In the genomic region with DNA sequence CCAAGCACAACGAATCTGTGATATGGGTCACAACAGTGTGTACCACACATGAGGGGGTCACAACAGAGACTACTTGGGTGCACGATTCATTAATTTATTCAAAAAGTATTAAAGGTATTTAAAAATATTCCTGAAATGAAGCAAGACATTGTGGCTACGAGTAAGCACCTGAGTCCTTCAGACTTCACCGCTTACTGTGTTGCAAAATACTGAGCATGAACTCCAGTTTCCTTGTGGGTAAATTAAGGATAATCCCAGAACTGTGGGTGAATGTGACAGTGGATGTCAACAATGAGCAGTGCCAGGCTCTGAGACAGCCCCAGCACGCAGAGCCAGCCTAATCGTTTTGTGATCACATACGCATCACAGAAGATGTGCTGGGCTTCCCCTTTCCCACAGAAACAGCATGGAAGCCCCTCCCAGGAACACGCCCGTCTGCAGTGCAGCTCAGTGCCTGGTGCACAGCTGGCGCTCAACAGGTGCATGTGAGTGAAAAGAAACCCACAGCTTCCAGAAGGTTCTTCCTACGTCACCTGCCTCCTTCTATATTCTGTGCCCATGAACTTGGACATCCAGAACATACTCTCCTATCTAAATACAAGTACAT, we compare ENCODE assay signal across 24 cellular contexts. TPM values are rescaled to one million over a fixed set of nuclear protein-coding genes. Genes with fewer than 3 reads are reported as not detected.
DNase-seq lines count a peak whose midpoint lies in the region; ATAC-seq and TF ChIP-seq lines count a peak whose summit lies in the region.
"Had no signal": no experiment of that assay in that cellular context is flagged by ENCODE, and none has a peak within 500 bp of the region (broad histone marks: within the 10 kb centered on the region; RNA-seq: fewer than 3 reads in every experiment).

No MANE protein-coding gene starts in this region.

- DNase-seq in MG63 (peak; percentile 63), caudate nucleus (lab: John Stamatoyannopoulos, UW) (peak in 3 of 61 donors; percentile 24 to 43 (median 26)), myocyte (ENCODE audit: low read depth) (peak; percentile 42), NCI-H510A treated with DMSO at 0.1 percent for 48 hours (lab: John Stamatoyannopoulos, UW) (no peak), cardiac septum (ENCODE audit: low spot score) (no peak), omental fat pad (ENCODE audit: low spot score) (no peak), left lobe of liver (ENCODE audit: low spot score) (no peak)
- DNase-seq: activated CD4-positive, alpha-beta T cell treated with anti-CD3 and anti-CD28 coated beads, Interleukin-2, amount 10 ng/mL, durations not matched to agents 7 days and 5 days; activated T-cell treated with anti-CD3 and anti-CD28 coated beads for 4 hours; brain microvascular endothelial cell; CD4-positive, alpha-beta T cell; DMS79; mesendoderm; NCI-H1436 treated with DMSO at 0.1 percent for 48 hours; SHP77 treated with DMSO at 0.1 percent for 48 hours; stimulated activated naive B cell treated with anti-CD40 and anti-IgM and Interleukin-4, amounts not matched to agents 10 μg/mL and 1 μg/mL and 100 μg/mL, for 72 hours had no signal

- H3K27me3 ChIP-seq in BLaER1 (no peaks in the 10 kb centered on the region), MG63 (no peaks in the 10 kb centered on the region)
- H3K27me3 ChIP-seq: brain microvascular endothelial cell, heart left ventricle had no signal

- H4K20me1 ChIP-seq in BLaER1 = no peaks in the 10 kb centered on the region; the same call in 1 of the 2 replicates

- H3K4me1 ChIP-seq in BLaER1 = peaks cover 38% of the 10 kb centered on the region

- H3K9me3 ChIP-seq in BLaER1 (peaks cover 11% of the 10 kb centered on the region; the same call in 1 of the 2 replicates), MG63 (no peaks in the 10 kb centered on the region)

- peak overlapping the region; percentile 58 for H3K4me2 ChIP-seq in BLaER1

- H3K4me3 ChIP-seq in BLaER1 = no peak overlapping the region
- no peak overlapping the region for H3K4me3 ChIP-seq in MG63
- H3K4me3 ChIP-seq: heart left ventricle had no signal

- H3K27ac ChIP-seq in BLaER1 (no peak overlapping the region), caudate nucleus (ENCODE audit: low read depth, low read length) (peak overlapping the region; percentile 68)
- H3K27ac ChIP-seq: brain microvascular endothelial cell, heart left ventricle had no signal

- H3K36me3 ChIP-seq in BLaER1 (no peaks in the 10 kb centered on the region), MG63 (no peaks in the 10 kb centered on the region)
- H3K36me3 ChIP-seq: brain microvascular endothelial cell, heart left ventricle had no signal

- intact Hi-C loops in cardiac septum (cut with DNase I) = no loop called here

- H3K9ac ChIP-seq in BLaER1 = no peak overlapping the region

- TF ChIP-seq CTCF in omental fat pad (IDR thresholded peaks at IDR 0.05) = no peak

- ATAC-seq in omental fat pad (ENCODE audit: low FRiP score) = no peak
- no peak for ATAC-seq in left lobe of liver
- ATAC-seq: activated naive CD4-positive, alpha-beta T cell treated with anti-CD3 and anti-CD28 coated beads, Interleukin-2, amount 50 U/mL, for 72 hours; HCT116; heart left ventricle had no signal

RNA-seq across cellular contexts. Expression of a gene that starts 29.1 kb away (rescaled TPM):
- 8.3 and 11.7 TPM in 2 replicates for total RNA-seq in MG63 (2014; rRNA removed; shearing (Covaris generic); ENCODE audit: low replicate concordance)
- total RNA-seq in myocyte (63.4 and 64.0 TPM in 2 replicates), cardiac septum (81.8 TPM), omental fat pad (100 to 1,000 TPM in 3 of 4 donors, 10 to 100 TPM in 1; 63.7 to 131 (median 113) TPM), left lobe of liver (45.0 TPM)
- polyA plus RNA-seq in myocyte (2012) = 80.6 TPM

RNA-seq across cellular contexts. Expression of a gene that starts 55.7 kb away (rescaled TPM):
- not detected in 2 replicates for total RNA-seq in MG63 (2014; rRNA removed; shearing (Covaris generic); ENCODE audit: low replicate concordance)
- total RNA-seq in myocyte = 0.94 and 2.7 TPM in 2 replicates
- polyA plus RNA-seq in myocyte (2012) = not detected
- total RNA-seq in cardiac septum = not detected
- total RNA-seq in omental fat pad = 1 to 10 TPM in 1 of 4 donors, not detected in 3; 6.3 TPM
- not detected for total RNA-seq in left lobe of liver
- total RNA-seq: activated CD4-positive, alpha-beta T cell treated with anti-CD3 and anti-CD28 coated beads, Interleukin-2, amount 10 ng/mL, durations not matched to agents 7 days and 5 days; activated naive CD4-positive, alpha-beta T cell treated with anti-CD3 and anti-CD28 coated beads, Interleukin-2, amount 50 U/mL, for 72 hours; CD4-positive, alpha-beta T cell; heart left ventricle; HT-29; neural crest cell; T-helper 2 cell treated with Interferon-gamma antibody and Interleukin-4, amounts not matched to agents 100 ng/mL and 5 ng/mL, for 36 hours; urinary bladder had no signal
- polyA plus RNA-seq: urinary bladder had no signal

Comparison
In these comparisons a context has a peak if more than half of its experiments do, and no peak if none do; other contexts are left out.
1. DNase-seq: peak in MG63 (single experiment) and myocyte (single experiment); none in NCI-H510A treated with DMSO at 0.1 percent for 48 hours (single experiment), cardiac septum (single experiment), omental fat pad (single experiment) and left lobe of liver (single experiment).